ENCODE assay signal across 21 cellular contexts in genomic region chr20:62288535-62289105, GRCh38. TPM values are rescaled to one million over a fixed set of nuclear protein-coding genes. Genes with fewer than 3 reads are reported as not detected.
A peak's percentile ranks its signal among the peaks of the same experiment; 100 is the strongest.
DNase-seq lines count a peak whose midpoint lies in the region; ATAC-seq and TF ChIP-seq lines count a peak whose summit lies in the region.
"Had no signal": no experiment of that assay in that cellular context is flagged by ENCODE, and none has a peak within 500 bp of the region (broad histone marks: within the 10 kb centered on the region; RNA-seq: fewer than 3 reads in every experiment).

No MANE protein-coding gene starts in this region.

- no peaks in the 10 kb centered on the region for H3K9me3 ChIP-seq in spleen

- no peak for TF ChIP-seq POLR2A in spleen (IDR thresholded peaks at IDR 0.05)

- no peaks in the 10 kb centered on the region for H3K27me3 Mint-ChIP-seq in activated naive CD4-positive, alpha-beta T cell treated with anti-CD3 and anti-CD28 coated beads, Interleukin-2, amount 50 U/mL, for 24 hours

- H3K27me3 ChIP-seq in spleen (replicated peaks in 1 of 7) = no peaks in the 10 kb centered on the region

- ATAC-seq in GM18870 (IDR thresholded peaks at IDR 0.05; ENCODE audit: unreplicated experiment) = no peak
- ATAC-seq: Right ventricle myocardium inferior had no signal

- H3K36me3 ChIP-seq in spleen = peaks cover 0 to 100% (median 66%) of the 10 kb centered on the region in 6 donors

- 84 to 93% (median 91%) methylated on average over 15 of the region's 15 CpGs for WGBS in spleen, 5 donors

- peak overlapping the region; percentile 31 for H3K27ac Mint-ChIP-seq in activated naive CD4-positive, alpha-beta T cell treated with anti-CD3 and anti-CD28 coated beads, Interleukin-2, amount 50 U/mL, for 24 hours
- H3K27ac Mint-ChIP-seq: HFFc6; T-helper 1 cell treated with Interleukin-12 subunit alpha and Interleukin-12 subunit beta and Interleukin-4 antibody, amounts not matched to agents 30 μg/mL and 1 μg/mL, for 36 hours had no signal

- peaks cover 6 to 78% (median 49%) of the 10 kb centered on the region in 6 donors for H3K4me1 ChIP-seq in spleen

- H3K4me1 Mint-ChIP-seq in activated naive CD4-positive, alpha-beta T cell treated with anti-CD3 and anti-CD28 coated beads, Interleukin-2, amount 50 U/mL, for 24 hours = no peaks in the 10 kb centered on the region

- no peak overlapping the region for H3K4me3 Mint-ChIP-seq in activated naive CD4-positive, alpha-beta T cell treated with anti-CD3 and anti-CD28 coated beads, Interleukin-2, amount 50 U/mL, for 24 hours
- H3K4me3 Mint-ChIP-seq: HFFc6; T-helper 1 cell treated with Interleukin-12 subunit alpha and Interleukin-12 subunit beta and Interleukin-4 antibody, amounts not matched to agents 30 μg/mL and 1 μg/mL, for 36 hours had no signal

- no peak for DNase-seq in activated naive CD4-positive, alpha-beta T cell (lab: John Stamatoyannopoulos, UW)
- DNase-seq in NCI-H187 (lab: John Stamatoyannopoulos, UW) (peak; percentile 36 to 73), cerebellum (ENCODE audit: low spot score) (peak; percentile 64), spleen (no peak), NCI-H2081 treated with DMSO at 0.1 percent for 48 hours (lab: John Stamatoyannopoulos, UW) (no peak)
- DNase-seq: DMS79, HFFc6, IMR-90, NCI-H1092 treated with DMSO at 0.1 percent for 48 hours, NCI-H1436 treated with DMSO at 0.1 percent for 48 hours, NCI-H2029 treated with DMSO at 0.1 percent for 48 hours, NCI-H510A treated with DMSO at 0.1 percent for 48 hours, NCI-H82, OCI-M1 had no signal

- no peak for TF ChIP-seq CTCF in spleen (IDR thresholded peaks at IDR 0.05 in 8 of 11, conservative IDR thresholded peaks at IDR 0.05 in 3 of 11)

- H3K4me3 ChIP-seq in spleen = no peak overlapping the region

- H3K36me3 Mint-ChIP-seq in activated naive CD4-positive, alpha-beta T cell treated with anti-CD3 and anti-CD28 coated beads, Interleukin-2, amount 50 U/mL, for 24 hours = peaks cover 4% of the 10 kb centered on the region

- peak overlapping the region in 5 of 8 donors; percentile 30 to 78 (median 48) for H3K27ac ChIP-seq in spleen
- H3K27ac ChIP-seq: C4-2B, HL-60, KMS-11 had no signal

- H3K9me3 Mint-ChIP-seq in activated naive CD4-positive, alpha-beta T cell treated with anti-CD3 and anti-CD28 coated beads, Interleukin-2, amount 50 U/mL, for 24 hours = no peaks in the 10 kb centered on the region
- H3K9me3 Mint-ChIP-seq: HFFc6; T-helper 1 cell treated with Interleukin-12 subunit alpha and Interleukin-12 subunit beta and Interleukin-4 antibody, amounts not matched to agents 30 μg/mL and 1 μg/mL, for 36 hours had no signal

- intact Hi-C loops in spleen (cut with DNase I; ENCODE audit: low total_unique reads) = no loop called here

RNA-seq across cellular contexts. Expression of gene ADRM1, which starts 14.2 kb away (rescaled TPM):
- 21.6 TPM for total RNA-seq in cerebellum
- 100 to 1,000 TPM in 2 of 7 donors, 10 to 100 TPM in 5; 67.1 to 112 (median 82.3) TPM for total RNA-seq in spleen
- polyA plus RNA-seq in spleen = 10 to 100 TPM; 60.5 to 95.6 (median 74.7) TPM

RNA-seq across cellular contexts. Expression of gene OSBPL2, which starts 50.3 kb away (rescaled TPM):
- total RNA-seq in cerebellum (40.3 TPM), spleen (10 to 100 TPM; 40.6 to 81.7 (median 64.8) TPM)
- polyA plus RNA-seq in spleen = 10 to 100 TPM in 2 of 3 donors, 1 to 10 TPM in 1; 9.2 to 19.6 (median 14.0) TPM

Comparison
In these comparisons a context has a peak if more than half of its experiments do, and no peak if none do; other contexts are left out.
1. DNase-seq: peak in NCI-H187 (2 of 2) and cerebellum (single experiment); none in activated naive CD4-positive, alpha-beta T cell (0 of 4), spleen (single experiment) and NCI-H2081 treated with DMSO at 0.1 percent for 48 hours (single experiment).